Comparison of ENCODE assay signal across 27 cellular contexts in genomic region chr14:102277874-102278630, GRCh38. TPM values are rescaled to one million over a fixed set of nuclear protein-coding genes. Genes with fewer than 3 reads are reported as not detected.
DNase-seq lines count a peak whose midpoint lies in the region; ATAC-seq and TF ChIP-seq lines count a peak whose summit lies in the region.
"Had no signal": no experiment of that assay in that cellular context is flagged by ENCODE, and none has a peak within 500 bp of the region (broad histone marks: within the 10 kb centered on the region; RNA-seq: fewer than 3 reads in every experiment).

No MANE protein-coding gene starts in this region.

- H3K4me3 ChIP-seq in ACC112 (ENCODE audit: low read depth, low read length) (no peak overlapping the region), Panc1 (ENCODE audit: low read depth in 2 of 2, low read length in 2 of 2) (no peak overlapping the region), endodermal cell (ENCODE audit: low read length) (no peak overlapping the region)
- H3K4me3 ChIP-seq: hepatocyte, lung, sigmoid colon, SJSA1, thyroid gland had no signal

- H3K36me3 ChIP-seq in ACC112 (ENCODE audit: insufficient read depth, low read length) (peaks cover 20% of the 10 kb centered on the region), Panc1 (ENCODE audit: control insufficient read depth, insufficient read depth, low read length) (no peaks in the 10 kb centered on the region), endodermal cell (ENCODE audit: control insufficient read depth, insufficient read depth, low read length) (peaks cover 4% of the 10 kb centered on the region)
- H3K36me3 ChIP-seq: SJSA1 had no signal

- no TSS peak for BruUV-seq in Panc1 (replicated peaks; lab: Mats Ljungman, UMichigan)

- no peaks in the 10 kb centered on the region for H3K9me3 Mint-ChIP-seq in activated naive CD4-positive, alpha-beta T cell treated with anti-CD3 and anti-CD28 coated beads for 36 hours
- peaks cover 12% of the 10 kb centered on the region for H3K9me3 Mint-ChIP-seq in endodermal cell
- H3K9me3 Mint-ChIP-seq: activated B cell treated with CpG ODN at 0.5 μM for 24 hours; activated CD8-positive, alpha-beta T cell treated with anti-CD3 and anti-CD28 coated beads for 36 hours; activated naive CD4-positive, alpha-beta T cell treated with anti-CD3 and anti-CD28 coated beads, Interleukin-2, amount 10 ng/mL, durations not matched to agents 7 days and 5 days; activated T-cell treated with anti-CD3 and anti-CD28 coated beads, Interleukin-2, amount 50 U/mL, for 24 hours; CD8-positive, alpha-beta T cell had no signal

- TF ChIP-seq CTCF in Panc1 (IDR thresholded peaks at IDR 0.05) (no peak), endodermal cell (conservative IDR thresholded peaks at IDR 0.05) (no peak)

- CTCF ChIA-PET in Panc1 (lab: Charles Lee): no interaction called here
- CTCF ChIA-PET in activated naive CD4-positive, alpha-beta T cell treated with anti-CD3 and anti-CD28 coated beads for 36 hours (lab: Charles Lee): no interaction called here

- H3K4me3 Mint-ChIP-seq in activated naive CD4-positive, alpha-beta T cell treated with anti-CD3 and anti-CD28 coated beads for 36 hours: no peak overlapping the region
- H3K4me3 Mint-ChIP-seq in endodermal cell: no peak overlapping the region
- H3K4me3 Mint-ChIP-seq: activated B cell treated with CpG ODN at 0.5 μM for 24 hours; activated CD8-positive, alpha-beta T cell treated with anti-CD3 and anti-CD28 coated beads for 36 hours; activated naive CD4-positive, alpha-beta T cell treated with anti-CD3 and anti-CD28 coated beads, Interleukin-2, amount 10 ng/mL, durations not matched to agents 7 days and 5 days; activated T-cell treated with anti-CD3 and anti-CD28 coated beads, Interleukin-2, amount 50 U/mL, for 24 hours; CD8-positive, alpha-beta T cell; naive B cell had no signal

- H3K9me3 ChIP-seq in Panc1 (ENCODE audit: control insufficient read depth, insufficient read depth, low read depth, low read length) (no peaks in the 10 kb centered on the region), endodermal cell (ENCODE audit: control insufficient read depth, low read length) (peaks cover 10% of the 10 kb centered on the region)
- H3K9me3 ChIP-seq: sigmoid colon, SJSA1, thyroid gland had no signal

- WGBS in endodermal cell (ENCODE audit: insufficient coverage in 1 of 2, insufficient read length in 1 of 2), 2 experiments: 83 to 84% methylated on average over 4 to 7 of the region's 7 CpGs

- no peaks in the 10 kb centered on the region for H3K36me3 Mint-ChIP-seq in activated naive CD4-positive, alpha-beta T cell treated with anti-CD3 and anti-CD28 coated beads for 36 hours (ENCODE audit: low read depth)
- H3K36me3 Mint-ChIP-seq in endodermal cell (ENCODE audit: low read depth): peaks cover 24% of the 10 kb centered on the region
- H3K36me3 Mint-ChIP-seq: activated naive CD4-positive, alpha-beta T cell treated with anti-CD3 and anti-CD28 coated beads, Interleukin-2, amount 10 ng/mL, durations not matched to agents 7 days and 5 days; CD8-positive, alpha-beta T cell; naive B cell had no signal

- in situ Hi-C loops in Panc1 (cut with HindIII; ENCODE audit: low pct_unique_long_range_greater_than_20kb, low sequenced_read_pairs): no loop called here

- POLR2A ChIA-PET in Panc1 (lab: Charles Lee): no interaction called here

- peaks cover 3% of the 10 kb centered on the region for H3K4me1 Mint-ChIP-seq in activated naive CD4-positive, alpha-beta T cell treated with anti-CD3 and anti-CD28 coated beads for 36 hours (ENCODE audit: low read depth)
- peaks cover 8% of the 10 kb centered on the region for H3K4me1 Mint-ChIP-seq in endodermal cell
- H3K4me1 Mint-ChIP-seq: activated B cell treated with CpG ODN at 0.5 μM for 24 hours; activated naive CD4-positive, alpha-beta T cell treated with anti-CD3 and anti-CD28 coated beads, Interleukin-2, amount 10 ng/mL, durations not matched to agents 7 days and 5 days; naive B cell had no signal

- H3K27ac Mint-ChIP-seq in activated naive CD4-positive, alpha-beta T cell treated with anti-CD3 and anti-CD28 coated beads for 36 hours: no peak overlapping the region
- no peak overlapping the region for H3K27ac Mint-ChIP-seq in endodermal cell
- H3K27ac Mint-ChIP-seq: activated B cell treated with CpG ODN at 0.5 μM for 24 hours; activated CD8-positive, alpha-beta T cell treated with anti-CD3 and anti-CD28 coated beads for 36 hours; activated naive CD4-positive, alpha-beta T cell treated with anti-CD3 and anti-CD28 coated beads, Interleukin-2, amount 10 ng/mL, durations not matched to agents 7 days and 5 days; activated T-cell treated with anti-CD3 and anti-CD28 coated beads, Interleukin-2, amount 50 U/mL, for 24 hours; CD8-positive, alpha-beta T cell; naive B cell had no signal

- no peaks in the 10 kb centered on the region for H3K27me3 ChIP-seq in ACC112 (ENCODE audit: insufficient read depth, low read length)
- H3K27me3 ChIP-seq in Panc1 (ENCODE audit: control insufficient read depth, insufficient read depth, low read length): no peaks in the 10 kb centered on the region
- no peaks in the 10 kb centered on the region for H3K27me3 ChIP-seq in endodermal cell (ENCODE audit: control insufficient read depth, insufficient read depth, low read length, poor library complexity, severe bottlenecking)
- H3K27me3 ChIP-seq: hepatocyte, sigmoid colon, SJSA1, thyroid gland had no signal

- DNase-seq in LHCN-M2 (ENCODE audit: low read depth) (peak; percentile 29), Panc1 (ENCODE audit: low read depth, low spot score) (no peak), cardiac septum (ENCODE audit: low spot score) (peak; percentile 26), SKM-1 treated with dmso at 0.1 percent for 144 hours (lab: John Stamatoyannopoulos, UW; ENCODE audit: unreplicated experiment) (no peak), endodermal cell (no peak)
- DNase-seq in activated naive CD4-positive, alpha-beta T cell treated with anti-CD3 and anti-CD28 coated beads for 36 hours: no peak
- DNase-seq: activated B cell treated with CpG ODN at 0.5 μM for 24 hours; activated CD8-positive, alpha-beta T cell treated with anti-CD3 and anti-CD28 coated beads for 36 hours; activated naive CD4-positive, alpha-beta T cell treated with anti-CD3 and anti-CD28 coated beads, Interleukin-2, amount 10 ng/mL, durations not matched to agents 7 days and 5 days; activated T-cell treated with anti-CD3 and anti-CD28 coated beads, Interleukin-2, amount 50 U/mL, for 24 hours; anterior cingulate cortex; CD8-positive, alpha-beta T cell; cerebellar nuclear complex; DMS79 treated with DMSO at 0.1 percent for 48 hours; effector memory CD4-positive, alpha-beta T cell; GOT3; naive B cell; NCI-H1694; NCI-H510A; sigmoid colon; stimulated activated naive CD4-positive, alpha-beta T cell; thyroid gland had no signal

- no peaks in the 10 kb centered on the region for H3K27me3 Mint-ChIP-seq in activated naive CD4-positive, alpha-beta T cell treated with anti-CD3 and anti-CD28 coated beads for 36 hours (ENCODE audit: low read depth)
- H3K27me3 Mint-ChIP-seq in endodermal cell (ENCODE audit: insufficient read depth): no peaks in the 10 kb centered on the region
- H3K27me3 Mint-ChIP-seq: activated B cell treated with CpG ODN at 0.5 μM for 24 hours; activated CD8-positive, alpha-beta T cell treated with anti-CD3 and anti-CD28 coated beads for 36 hours; activated naive CD4-positive, alpha-beta T cell treated with anti-CD3 and anti-CD28 coated beads, Interleukin-2, amount 10 ng/mL, durations not matched to agents 7 days and 5 days; activated T-cell treated with anti-CD3 and anti-CD28 coated beads, Interleukin-2, amount 50 U/mL, for 24 hours; naive B cell had no signal

- no peak overlapping the region for H3K9ac ChIP-seq in endodermal cell (ENCODE audit: extremely low read depth, low read length, poor library complexity, severe bottlenecking)

- H3K79me2 ChIP-seq in ACC112 (ENCODE audit: control insufficient read depth, insufficient read depth, low read length, unreplicated experiment): peaks cover 4% of the 10 kb centered on the region
- H3K79me2 ChIP-seq: hepatocyte had no signal

- intact Hi-C loops in Panc1 (cut with micrococcal nuclease; ENCODE audit: unreplicated experiment) (no loop called here), cardiac septum (cut with DNase I) (no loop called here)
- intact Hi-C loops in activated naive CD4-positive, alpha-beta T cell treated with anti-CD3 and anti-CD28 coated beads for 36 hours (cut with micrococcal nuclease): no loop called here

- no peak overlapping the region for H2AFZ ChIP-seq in ACC112 (ENCODE audit: low read length, unreplicated experiment)
- H2AFZ ChIP-seq: hepatocyte had no signal

- ATAC-seq in Panc1 (no peak), GM21360 (IDR thresholded peaks at IDR 0.05; ENCODE audit: unreplicated experiment) (no peak)
- ATAC-seq: activated CD8-positive, alpha-beta T cell treated with anti-CD3 and anti-CD28 coated beads for 36 hours; CD8-positive, alpha-beta T cell had no signal

- peak overlapping the region; percentile 100 for H3K27ac ChIP-seq in ACC112 (ENCODE audit: low read depth, low read length)
- peak overlapping the region; percentile 81 for H3K27ac ChIP-seq in Panc1 (ENCODE audit: low read length)
- no peak overlapping the region for H3K27ac ChIP-seq in endodermal cell (ENCODE audit: low read depth, low read length)
- H3K27ac ChIP-seq: hepatocyte, thyroid gland had no signal

- H3K4me1 ChIP-seq in ACC112 (ENCODE audit: control insufficient read depth, insufficient read depth, low read length, unreplicated experiment): peaks cover 60% of the 10 kb centered on the region
- peaks cover 19% of the 10 kb centered on the region for H3K4me1 ChIP-seq in Panc1 (ENCODE audit: control insufficient read depth, insufficient read depth, low read length)
- H3K4me1 ChIP-seq in endodermal cell (ENCODE audit: control insufficient read depth, insufficient read depth, low read length): no peaks in the 10 kb centered on the region
- H3K4me1 ChIP-seq: thyroid gland had no signal

RNA-seq across cellular contexts. Expression of gene MOK, which starts 26.9 kb away (rescaled TPM):
- total RNA-seq in LHCN-M2 (2014; rRNA removed): 33.9 and 37.6 TPM in 2 replicates
- polyA plus RNA-seq in LHCN-M2 (2012): 49.4 TPM
- 9.8 TPM for total RNA-seq in Panc1 (2021; ENCODE audit: unreplicated experiment)
- polyA plus RNA-seq in Panc1 (2012; ENCODE audit: insufficient read length): 6.9 TPM
- total RNA-seq in cardiac septum: 9.5 TPM
- 1 to 10 TPM; 1.6 TPM for total RNA-seq in activated naive CD4-positive, alpha-beta T cell treated with anti-CD3 and anti-CD28 coated beads for 36 hours
- total RNA-seq in endodermal cell: 100 to 1,000 TPM in 1 of 2 donors, 10 to 100 TPM in 1; 60.3 to 102 TPM
- 15.4 TPM for polyA plus RNA-seq in endodermal cell (2013, experiment 1 of 2)
- 17.6 TPM for polyA plus RNA-seq in endodermal cell (2013, experiment 2 of 2)

RNA-seq across cellular contexts. Expression of gene ZNF839, which starts 41.5 kb away (rescaled TPM):
- total RNA-seq in LHCN-M2 (2014; rRNA removed) (9.0 and 10.3 TPM in 2 replicates), Panc1 (2021; ENCODE audit: unreplicated experiment) (10.8 TPM), cardiac septum (10.2 TPM), endodermal cell (10 to 100 TPM; 16.5 to 19.1 TPM)
- 4.4 TPM for polyA plus RNA-seq in LHCN-M2 (2012)
- 7.2 TPM for polyA plus RNA-seq in Panc1 (2012; ENCODE audit: insufficient read length)
- total RNA-seq in activated naive CD4-positive, alpha-beta T cell treated with anti-CD3 and anti-CD28 coated beads for 36 hours: 10 to 100 TPM; 10.2 to 10.6 TPM
- 12.7 TPM for polyA plus RNA-seq in endodermal cell (2013, experiment 1 of 2)
- 12.5 TPM for polyA plus RNA-seq in endodermal cell (2013, experiment 2 of 2)

Comparison
In these comparisons a context has a peak if more than half of its experiments do, and no peak if none do; other contexts are left out.
1. DNase-seq: peak in LHCN-M2 (single experiment) and cardiac septum (single experiment); none in Panc1 (single experiment), activated naive CD4-positive, alpha-beta T cell treated with anti-CD3 and anti-CD28 coated beads for 36 hours (single experiment), SKM-1 treated with dmso at 0.1 percent for 144 hours (single experiment) and endodermal cell (single experiment).